1 cellular context compared by ENCODE assay signal in the genomic region with DNA sequence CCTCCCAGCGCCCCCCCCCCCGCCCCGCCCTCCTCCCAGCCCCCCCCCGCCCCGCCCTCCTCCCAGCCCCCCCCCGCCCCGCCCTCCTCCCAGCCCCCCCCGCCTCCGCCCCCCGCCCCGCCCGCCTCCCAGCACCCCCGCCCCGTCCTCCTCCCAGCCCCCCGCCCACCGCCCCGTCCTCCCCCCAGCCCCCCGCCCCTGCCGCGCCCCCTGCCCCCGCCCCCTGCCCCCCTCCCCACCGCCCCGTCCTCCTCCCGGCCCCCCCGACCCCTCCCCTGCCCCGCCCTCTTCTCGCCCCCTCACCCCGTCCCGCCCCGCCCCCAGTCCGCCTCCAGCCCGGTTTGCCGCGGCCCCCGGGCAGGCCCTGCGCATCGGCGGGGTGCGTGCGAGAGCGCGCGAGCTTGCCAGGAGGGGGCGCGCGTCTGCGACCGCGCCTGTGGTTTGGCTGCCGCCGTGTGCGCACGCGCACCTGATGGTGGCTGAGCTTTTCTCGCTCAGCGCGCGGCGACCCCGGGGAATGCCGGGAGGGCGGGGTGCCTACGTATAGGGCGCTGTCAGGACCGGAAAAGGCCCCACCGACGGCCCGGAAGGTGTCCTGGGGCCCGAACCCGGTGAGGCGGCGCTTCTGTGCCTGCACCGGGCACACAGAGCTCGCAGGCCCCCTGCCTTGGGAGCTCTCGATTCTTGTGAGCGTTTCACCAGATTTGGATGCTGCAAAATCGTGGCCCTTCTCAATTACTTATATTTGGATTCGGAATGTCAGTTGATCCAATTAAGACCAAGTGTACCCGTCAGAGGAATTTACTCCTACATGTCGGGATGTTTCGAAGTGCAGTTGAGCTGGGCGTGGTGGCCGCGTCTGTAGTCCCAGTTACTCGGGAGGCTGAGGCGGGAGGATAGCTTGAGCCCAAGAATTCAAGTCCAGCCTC.
TF ChIP-seq lines count a peak whose summit lies in the region.

No MANE protein-coding gene starts in this region.

TF ChIP-seq in GM12878, 131 proteins besides CTCF, POLR2A, EP300 and RAD21 (continued from another document and continues in another):
- TF ChIP-seq, protein P1, sequence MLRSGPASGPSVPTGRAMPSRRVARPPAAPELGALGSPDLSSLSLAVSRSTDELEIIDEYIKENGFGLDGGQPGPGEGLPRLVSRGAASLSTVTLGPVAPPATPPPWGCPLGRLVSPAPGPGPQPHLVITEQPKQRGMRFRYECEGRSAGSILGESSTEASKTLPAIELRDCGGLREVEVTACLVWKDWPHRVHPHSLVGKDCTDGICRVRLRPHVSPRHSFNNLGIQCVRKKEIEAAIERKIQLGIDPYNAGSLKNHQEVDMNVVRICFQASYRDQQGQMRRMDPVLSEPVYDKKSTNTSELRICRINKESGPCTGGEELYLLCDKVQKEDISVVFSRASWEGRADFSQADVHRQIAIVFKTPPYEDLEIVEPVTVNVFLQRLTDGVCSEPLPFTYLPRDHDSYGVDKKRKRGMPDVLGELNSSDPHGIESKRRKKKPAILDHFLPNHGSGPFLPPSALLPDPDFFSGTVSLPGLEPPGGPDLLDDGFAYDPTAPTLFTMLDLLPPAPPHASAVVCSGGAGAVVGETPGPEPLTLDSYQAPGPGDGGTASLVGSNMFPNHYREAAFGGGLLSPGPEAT (IDR thresholded peaks at IDR 0.05; ENCODE audit: low read depth), result peak; percentile 68
- no peak for TF ChIP-seq MYB (IDR thresholded peaks at IDR 0.05; ENCODE audit: borderline replicate concordance, low read depth, low read length)
- TF ChIP-seq, protein P2, sequence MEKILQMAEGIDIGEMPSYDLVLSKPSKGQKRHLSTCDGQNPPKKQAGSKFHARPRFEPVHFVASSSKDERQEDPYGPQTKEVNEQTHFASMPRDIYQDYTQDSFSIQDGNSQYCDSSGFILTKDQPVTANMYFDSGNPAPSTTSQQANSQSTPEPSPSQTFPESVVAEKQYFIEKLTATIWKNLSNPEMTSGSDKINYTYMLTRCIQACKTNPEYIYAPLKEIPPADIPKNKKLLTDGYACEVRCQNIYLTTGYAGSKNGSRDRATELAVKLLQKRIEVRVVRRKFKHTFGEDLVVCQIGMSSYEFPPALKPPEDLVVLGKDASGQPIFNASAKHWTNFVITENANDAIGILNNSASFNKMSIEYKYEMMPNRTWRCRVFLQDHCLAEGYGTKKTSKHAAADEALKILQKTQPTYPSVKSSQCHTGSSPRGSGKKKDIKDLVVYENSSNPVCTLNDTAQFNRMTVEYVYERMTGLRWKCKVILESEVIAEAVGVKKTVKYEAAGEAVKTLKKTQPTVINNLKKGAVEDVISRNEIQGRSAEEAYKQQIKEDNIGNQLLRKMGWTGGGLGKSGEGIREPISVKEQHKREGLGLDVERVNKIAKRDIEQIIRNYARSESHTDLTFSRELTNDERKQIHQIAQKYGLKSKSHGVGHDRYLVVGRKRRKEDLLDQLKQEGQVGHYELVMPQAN (conservative IDR thresholded peaks at IDR 0.05), result no peak
- TF ChIP-seq CHD2 (IDR thresholded peaks at IDR 0.05; ENCODE audit: borderline replicate concordance, low read depth, low read length), result peak; percentile 73
- no peak for TF ChIP-seq ZZZ3 (IDR thresholded peaks at IDR 0.05; ENCODE audit: control insufficient read depth, insufficient read length, low read depth)
- TF ChIP-seq TCF7 (IDR thresholded peaks at IDR 0.05; ENCODE audit: borderline replicate concordance), result no peak
- peak; percentile 60 for TF ChIP-seq DPF2 (IDR thresholded peaks at IDR 0.05)
- TF ChIP-seq, protein P3, sequence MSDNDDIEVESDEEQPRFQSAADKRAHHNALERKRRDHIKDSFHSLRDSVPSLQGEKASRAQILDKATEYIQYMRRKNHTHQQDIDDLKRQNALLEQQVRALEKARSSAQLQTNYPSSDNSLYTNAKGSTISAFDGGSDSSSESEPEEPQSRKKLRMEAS (IDR thresholded peaks at IDR 0.05; ENCODE audit: low read depth, low read length), result peak; percentile 42; the same call in 1 of the 2 replicates
- peak; percentile 59 for TF ChIP-seq NR2F1 (conservative IDR thresholded peaks at IDR 0.05)
- no peak for TF ChIP-seq KDM1A (IDR thresholded peaks at IDR 0.05; ENCODE audit: borderline replicate concordance)
- TF ChIP-seq HCFC1 (IDR thresholded peaks at IDR 0.05; ENCODE audit: low read length), result peak; percentile 68
- TF ChIP-seq JUND (IDR thresholded peaks at IDR 0.05; ENCODE audit: low read depth, low read length), result no peak
- TF ChIP-seq, protein P4, sequence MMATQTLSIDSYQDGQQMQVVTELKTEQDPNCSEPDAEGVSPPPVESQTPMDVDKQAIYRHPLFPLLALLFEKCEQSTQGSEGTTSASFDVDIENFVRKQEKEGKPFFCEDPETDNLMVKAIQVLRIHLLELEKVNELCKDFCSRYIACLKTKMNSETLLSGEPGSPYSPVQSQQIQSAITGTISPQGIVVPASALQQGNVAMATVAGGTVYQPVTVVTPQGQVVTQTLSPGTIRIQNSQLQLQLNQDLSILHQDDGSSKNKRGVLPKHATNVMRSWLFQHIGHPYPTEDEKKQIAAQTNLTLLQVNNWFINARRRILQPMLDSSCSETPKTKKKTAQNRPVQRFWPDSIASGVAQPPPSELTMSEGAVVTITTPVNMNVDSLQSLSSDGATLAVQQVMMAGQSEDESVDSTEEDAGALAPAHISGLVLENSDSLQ (IDR thresholded peaks at IDR 0.05), result peak; percentile 54; the same call in 1 of the 2 replicates
- no peak for TF ChIP-seq BRCA1 (IDR thresholded peaks at IDR 0.05; ENCODE audit: low read depth, low read length)
- TF ChIP-seq, protein P5, sequence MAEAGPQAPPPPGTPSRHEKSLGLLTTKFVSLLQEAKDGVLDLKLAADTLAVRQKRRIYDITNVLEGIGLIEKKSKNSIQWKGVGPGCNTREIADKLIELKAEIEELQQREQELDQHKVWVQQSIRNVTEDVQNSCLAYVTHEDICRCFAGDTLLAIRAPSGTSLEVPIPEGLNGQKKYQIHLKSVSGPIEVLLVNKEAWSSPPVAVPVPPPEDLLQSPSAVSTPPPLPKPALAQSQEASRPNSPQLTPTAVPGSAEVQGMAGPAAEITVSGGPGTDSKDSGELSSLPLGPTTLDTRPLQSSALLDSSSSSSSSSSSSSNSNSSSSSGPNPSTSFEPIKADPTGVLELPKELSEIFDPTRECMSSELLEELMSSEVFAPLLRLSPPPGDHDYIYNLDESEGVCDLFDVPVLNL (IDR thresholded peaks at IDR 0.05; ENCODE audit: low read depth, low read length), result peak; percentile 37; the same call in 1 of the 2 replicates
- TF ChIP-seq SUZ12 (IDR thresholded peaks at IDR 0.05; ENCODE audit: unreplicated experiment), result no peak
- no peak for TF ChIP-seq NFXL1 (IDR thresholded peaks at IDR 0.05; ENCODE audit: borderline replicate concordance)
- TF ChIP-seq KLF5 (IDR thresholded peaks at IDR 0.05; ENCODE audit: partially characterized antibody), result peak; percentile 63
- TF ChIP-seq FOXK2 (IDR thresholded peaks at IDR 0.05), result no peak
- TF ChIP-seq, protein P6, sequence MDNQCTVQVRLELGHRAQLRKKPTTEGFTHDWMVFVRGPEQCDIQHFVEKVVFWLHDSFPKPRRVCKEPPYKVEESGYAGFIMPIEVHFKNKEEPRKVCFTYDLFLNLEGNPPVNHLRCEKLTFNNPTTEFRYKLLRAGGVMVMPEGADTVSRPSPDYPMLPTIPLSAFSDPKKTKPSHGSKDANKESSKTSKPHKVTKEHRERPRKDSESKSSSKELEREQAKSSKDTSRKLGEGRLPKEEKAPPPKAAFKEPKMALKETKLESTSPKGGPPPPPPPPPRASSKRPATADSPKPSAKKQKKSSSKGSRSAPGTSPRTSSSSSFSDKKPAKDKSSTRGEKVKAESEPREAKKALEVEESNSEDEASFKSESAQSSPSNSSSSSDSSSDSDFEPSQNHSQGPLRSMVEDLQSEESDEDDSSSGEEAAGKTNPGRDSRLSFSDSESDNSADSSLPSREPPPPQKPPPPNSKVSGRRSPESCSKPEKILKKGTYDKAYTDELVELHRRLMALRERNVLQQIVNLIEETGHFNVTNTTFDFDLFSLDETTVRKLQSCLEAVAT (IDR thresholded peaks at IDR 0.05), result peak; percentile 74
- TF ChIP-seq SREBF2 (IDR thresholded peaks at IDR 0.05; ENCODE audit: low read length), result no peak
- TF ChIP-seq, protein P7, sequence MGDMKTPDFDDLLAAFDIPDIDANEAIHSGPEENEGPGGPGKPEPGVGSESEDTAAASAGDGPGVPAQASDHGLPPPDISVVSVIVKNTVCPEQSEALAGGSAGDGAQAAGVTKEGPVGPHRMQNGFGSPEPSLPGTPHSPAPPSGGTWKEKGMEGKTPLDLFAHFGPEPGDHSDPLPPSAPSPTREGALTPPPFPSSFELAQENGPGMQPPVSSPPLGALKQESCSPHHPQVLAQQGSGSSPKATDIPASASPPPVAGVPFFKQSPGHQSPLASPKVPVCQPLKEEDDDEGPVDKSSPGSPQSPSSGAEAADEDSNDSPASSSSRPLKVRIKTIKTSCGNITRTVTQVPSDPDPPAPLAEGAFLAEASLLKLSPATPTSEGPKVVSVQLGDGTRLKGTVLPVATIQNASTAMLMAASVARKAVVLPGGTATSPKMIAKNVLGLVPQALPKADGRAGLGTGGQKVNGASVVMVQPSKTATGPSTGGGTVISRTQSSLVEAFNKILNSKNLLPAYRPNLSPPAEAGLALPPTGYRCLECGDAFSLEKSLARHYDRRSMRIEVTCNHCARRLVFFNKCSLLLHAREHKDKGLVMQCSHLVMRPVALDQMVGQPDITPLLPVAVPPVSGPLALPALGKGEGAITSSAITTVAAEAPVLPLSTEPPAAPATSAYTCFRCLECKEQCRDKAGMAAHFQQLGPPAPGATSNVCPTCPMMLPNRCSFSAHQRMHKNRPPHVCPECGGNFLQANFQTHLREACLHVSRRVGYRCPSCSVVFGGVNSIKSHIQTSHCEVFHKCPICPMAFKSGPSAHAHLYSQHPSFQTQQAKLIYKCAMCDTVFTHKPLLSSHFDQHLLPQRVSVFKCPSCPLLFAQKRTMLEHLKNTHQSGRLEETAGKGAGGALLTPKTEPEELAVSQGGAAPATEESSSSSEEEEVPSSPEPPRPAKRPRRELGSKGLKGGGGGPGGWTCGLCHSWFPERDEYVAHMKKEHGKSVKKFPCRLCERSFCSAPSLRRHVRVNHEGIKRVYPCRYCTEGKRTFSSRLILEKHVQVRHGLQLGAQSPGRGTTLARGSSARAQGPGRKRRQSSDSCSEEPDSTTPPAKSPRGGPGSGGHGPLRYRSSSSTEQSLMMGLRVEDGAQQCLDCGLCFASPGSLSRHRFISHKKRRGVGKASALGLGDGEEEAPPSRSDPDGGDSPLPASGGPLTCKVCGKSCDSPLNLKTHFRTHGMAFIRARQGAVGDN (IDR thresholded peaks at IDR 0.05), result peak; percentile 94
- TF ChIP-seq, protein P8, sequence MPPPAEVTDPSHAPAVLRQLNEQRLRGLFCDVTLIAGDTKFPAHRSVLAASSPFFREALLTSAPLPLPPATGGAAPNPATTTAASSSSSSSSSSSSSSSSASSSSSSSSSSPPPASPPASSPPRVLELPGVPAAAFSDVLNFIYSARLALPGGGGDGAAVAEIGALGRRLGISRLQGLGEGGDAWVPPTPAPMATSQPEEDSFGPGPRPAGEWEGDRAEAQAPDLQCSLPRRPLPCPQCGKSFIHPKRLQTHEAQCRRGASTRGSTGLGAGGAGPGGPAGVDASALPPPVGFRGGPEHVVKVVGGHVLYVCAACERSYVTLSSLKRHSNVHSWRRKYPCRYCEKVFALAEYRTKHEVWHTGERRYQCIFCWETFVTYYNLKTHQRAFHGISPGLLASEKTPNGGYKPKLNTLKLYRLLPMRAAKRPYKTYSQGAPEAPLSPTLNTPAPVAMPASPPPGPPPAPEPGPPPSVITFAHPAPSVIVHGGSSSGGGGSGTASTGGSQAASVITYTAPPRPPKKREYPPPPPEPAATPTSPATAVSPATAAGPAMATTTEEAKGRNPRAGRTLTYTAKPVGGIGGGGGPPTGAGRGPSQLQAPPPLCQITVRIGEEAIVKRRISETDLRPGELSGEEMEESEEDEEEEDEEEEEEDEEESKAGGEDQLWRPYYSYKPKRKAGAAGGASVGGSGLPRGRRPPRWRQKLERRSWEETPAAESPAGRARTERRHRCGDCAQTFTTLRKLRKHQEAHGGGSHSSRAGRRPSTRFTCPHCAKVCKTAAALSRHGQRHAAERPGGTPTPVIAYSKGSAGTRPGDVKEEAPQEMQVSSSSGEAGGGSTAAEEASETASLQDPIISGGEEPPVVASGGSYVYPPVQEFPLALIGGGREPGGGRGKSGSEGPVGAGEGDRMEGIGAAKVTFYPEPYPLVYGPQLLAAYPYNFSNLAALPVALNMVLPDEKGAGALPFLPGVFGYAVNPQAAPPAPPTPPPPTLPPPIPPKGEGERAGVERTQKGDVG (CRISPR knock-in tag; IDR thresholded peaks at IDR 0.05), result no peak
- TF ChIP-seq, protein P9, sequence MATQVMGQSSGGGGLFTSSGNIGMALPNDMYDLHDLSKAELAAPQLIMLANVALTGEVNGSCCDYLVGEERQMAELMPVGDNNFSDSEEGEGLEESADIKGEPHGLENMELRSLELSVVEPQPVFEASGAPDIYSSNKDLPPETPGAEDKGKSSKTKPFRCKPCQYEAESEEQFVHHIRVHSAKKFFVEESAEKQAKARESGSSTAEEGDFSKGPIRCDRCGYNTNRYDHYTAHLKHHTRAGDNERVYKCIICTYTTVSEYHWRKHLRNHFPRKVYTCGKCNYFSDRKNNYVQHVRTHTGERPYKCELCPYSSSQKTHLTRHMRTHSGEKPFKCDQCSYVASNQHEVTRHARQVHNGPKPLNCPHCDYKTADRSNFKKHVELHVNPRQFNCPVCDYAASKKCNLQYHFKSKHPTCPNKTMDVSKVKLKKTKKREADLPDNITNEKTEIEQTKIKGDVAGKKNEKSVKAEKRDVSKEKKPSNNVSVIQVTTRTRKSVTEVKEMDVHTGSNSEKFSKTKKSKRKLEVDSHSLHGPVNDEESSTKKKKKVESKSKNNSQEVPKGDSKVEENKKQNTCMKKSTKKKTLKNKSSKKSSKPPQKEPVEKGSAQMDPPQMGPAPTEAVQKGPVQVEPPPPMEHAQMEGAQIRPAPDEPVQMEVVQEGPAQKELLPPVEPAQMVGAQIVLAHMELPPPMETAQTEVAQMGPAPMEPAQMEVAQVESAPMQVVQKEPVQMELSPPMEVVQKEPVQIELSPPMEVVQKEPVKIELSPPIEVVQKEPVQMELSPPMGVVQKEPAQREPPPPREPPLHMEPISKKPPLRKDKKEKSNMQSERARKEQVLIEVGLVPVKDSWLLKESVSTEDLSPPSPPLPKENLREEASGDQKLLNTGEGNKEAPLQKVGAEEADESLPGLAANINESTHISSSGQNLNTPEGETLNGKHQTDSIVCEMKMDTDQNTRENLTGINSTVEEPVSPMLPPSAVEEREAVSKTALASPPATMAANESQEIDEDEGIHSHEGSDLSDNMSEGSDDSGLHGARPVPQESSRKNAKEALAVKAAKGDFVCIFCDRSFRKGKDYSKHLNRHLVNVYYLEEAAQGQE (IDR thresholded peaks at IDR 0.05; ENCODE audit: low read depth, low read length), result no peak
- peak; percentile 81; the same call in 1 of the 3 replicates for TF ChIP-seq POU2F2 (IDR thresholded peaks at IDR 0.05; ENCODE audit: borderline replicate concordance, low read depth, low read length)
- TF ChIP-seq ZNF24 (IDR thresholded peaks at IDR 0.05), result no peak
- TF ChIP-seq MTA2 (IDR thresholded peaks at IDR 0.05; ENCODE audit: low read depth), result no peak
- no peak for TF ChIP-seq CBX3 (IDR thresholded peaks at IDR 0.05; ENCODE audit: borderline replicate concordance, low read depth)
- no peak for TF ChIP-seq RFX5 (IDR thresholded peaks at IDR 0.05; ENCODE audit: low read depth, low read length)
- no peak for TF ChIP-seq SUPT20H (IDR thresholded peaks at IDR 0.05; ENCODE audit: borderline replicate concordance, control insufficient read depth, low read depth, low read length)
- peak; percentile 67 for TF ChIP-seq NRF1 (conservative IDR thresholded peaks at IDR 0.05; ENCODE audit: low read depth, low read length)
- TF ChIP-seq STAT1 (conservative IDR thresholded peaks at IDR 0.05), result peak; percentile 96; the same call in 1 of the 2 replicates
- TF ChIP-seq NR2C2 (IDR thresholded peaks at IDR 0.05; ENCODE audit: borderline replicate concordance, control insufficient read depth, insufficient read length, low read depth), result no peak
- peak; percentile 95 for TF ChIP-seq NR2C1 (IDR thresholded peaks at IDR 0.05)
- TF ChIP-seq SMC3 (IDR thresholded peaks at IDR 0.05; ENCODE audit: borderline replicate concordance, low read length), result no peak
- no peak for TF ChIP-seq BACH1 (IDR thresholded peaks at IDR 0.05; ENCODE audit: borderline replicate concordance)
- peak; percentile 89 for TF ChIP-seq RUNX3 (IDR thresholded peaks at IDR 0.05; ENCODE audit: low read length)
- no peak for TF ChIP-seq EED (IDR thresholded peaks at IDR 0.05; ENCODE audit: low read depth)
